In genomic region chr7:111836592-111836991, GRCh38 we compare ENCODE assay signal across 5 cellular contexts.
"Had no signal": no experiment of that assay in that cellular context is flagged by ENCODE, and none has a peak within 500 bp of the region (broad histone marks: within the 10 kb centered on the region; RNA-seq: fewer than 3 reads in every experiment).

No MANE protein-coding gene starts in this region.

- H3K27me3 Mint-ChIP-seq: IgD-negative memory B cell had no signal

- H3K27ac Mint-ChIP-seq: IgD-negative memory B cell had no signal

- H3K4me3 Mint-ChIP-seq: IgD-negative memory B cell had no signal

- H3K27ac ChIP-seq: HL-60 had no signal

- DNase-seq: IMR-90 had no signal

- H3K4me1 Mint-ChIP-seq: IgD-negative memory B cell had no signal

- ATAC-seq: HepG2, K562 had no signal

- H3K4me3 ChIP-seq: K562 had no signal
